13 cellular contexts compared by ENCODE assay signal in the genomic region with DNA sequence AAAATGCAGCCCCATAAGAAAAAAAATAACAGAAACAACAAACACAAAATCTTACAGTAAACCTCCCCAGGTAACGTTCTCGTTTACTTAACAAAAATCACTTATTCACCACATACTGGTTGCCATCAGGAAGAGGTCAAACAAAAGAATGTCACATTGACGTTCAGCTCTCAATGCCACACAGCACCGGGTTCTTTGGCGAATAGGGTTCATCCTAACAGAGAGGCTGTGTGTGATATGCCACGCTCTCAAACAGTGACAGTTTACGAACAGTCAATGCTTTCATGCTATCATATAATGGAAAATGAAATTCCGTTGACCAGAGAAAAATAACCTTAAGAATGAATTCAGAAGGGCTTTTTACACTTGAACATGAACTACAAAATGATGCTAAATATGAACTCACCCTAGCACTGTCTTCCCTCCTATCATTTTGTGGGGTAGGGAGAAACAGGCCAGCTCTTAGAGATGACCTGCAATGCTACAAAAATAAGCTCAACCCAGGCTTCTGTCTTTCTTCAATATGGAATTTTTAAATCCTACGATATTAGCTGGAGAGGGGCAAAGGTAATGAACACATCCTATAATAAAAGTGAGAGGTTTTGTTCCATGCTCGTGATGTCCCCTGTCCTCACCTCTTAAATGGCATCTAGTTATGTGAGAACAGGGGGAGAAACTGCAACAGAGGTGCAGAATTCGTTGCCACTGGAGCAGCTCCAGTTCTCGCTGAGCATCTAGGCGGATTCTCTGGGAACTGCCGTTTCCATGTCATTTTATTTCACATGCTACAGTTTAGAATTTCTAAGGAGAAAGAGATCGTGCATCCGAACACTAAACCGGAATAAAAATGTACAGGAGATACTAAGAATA. TPM values are rescaled to one million over a fixed set of nuclear protein-coding genes. Genes with fewer than 3 reads are reported as not detected.
DNase-seq lines count a peak whose midpoint lies in the region; ATAC-seq and TF ChIP-seq lines count a peak whose summit lies in the region.
"Had no signal": no experiment of that assay in that cellular context is flagged by ENCODE, and none has a peak within 500 bp of the region (broad histone marks: within the 10 kb centered on the region; RNA-seq: fewer than 3 reads in every experiment).

No MANE protein-coding gene starts in this region.

- H3K36me3 Mint-ChIP-seq in activated CD4-positive, alpha-beta T cell treated with anti-CD3 and anti-CD28 coated beads for 36 hours (ENCODE audit: low read depth) = no peaks in the 10 kb centered on the region

- H3K9me3 Mint-ChIP-seq in activated CD4-positive, alpha-beta T cell treated with anti-CD3 and anti-CD28 coated beads for 36 hours (ENCODE audit: low read depth) = no peaks in the 10 kb centered on the region

- H3K9me2 ChIP-seq in neural cell (ENCODE audit: insufficient read depth, low read length) = no peaks in the 10 kb centered on the region

- H3K9me3 ChIP-seq in HUES6 (ENCODE audit: control insufficient read depth, insufficient read depth, low read depth, low read length) = no peaks in the 10 kb centered on the region
- no peaks in the 10 kb centered on the region for H3K9me3 ChIP-seq in neural cell (ENCODE audit: low read length)
- H3K9me3 ChIP-seq: ovary, testis had no signal

- H3K4me3 ChIP-seq in HUES6 (ENCODE audit: low read depth, low read length) (peak overlapping the region; percentile 79), neural cell (ENCODE audit: low read length) (peak overlapping the region; percentile 66)
- H3K4me3 ChIP-seq: ovary had no signal

- no peak for TF ChIP-seq EP300 in neural cell (conservative IDR thresholded peaks at IDR 0.05; ENCODE audit: poor library complexity, severe bottlenecking)

- TF ChIP-seq RAD21 in neural cell (conservative IDR thresholded peaks at IDR 0.05) = no peak

- no peaks in the 10 kb centered on the region for H4K20me1 ChIP-seq in neural cell (ENCODE audit: insufficient read depth)

- peaks cover 31% of the 10 kb centered on the region for H3K4me1 Mint-ChIP-seq in activated CD4-positive, alpha-beta T cell treated with anti-CD3 and anti-CD28 coated beads for 36 hours

- H3K27ac ChIP-seq in HUES6 (ENCODE audit: low read depth, low read length) = no peak overlapping the region
- no peak overlapping the region for H3K27ac ChIP-seq in neural cell (ENCODE audit: low read length)
- H3K27ac ChIP-seq: ovary, testis had no signal

- H3K4me2 ChIP-seq in neural cell (ENCODE audit: low read length) = no peak overlapping the region

- no peak for TF ChIP-seq CTCF in neural cell (IDR thresholded peaks at IDR 0.05; ENCODE audit: poor library complexity, severe bottlenecking)

- H3K27me3 ChIP-seq in HUES6 (ENCODE audit: control insufficient read depth, insufficient read depth, low read length) (peaks cover 81% of the 10 kb centered on the region), neural cell (ENCODE audit: insufficient read depth, low read depth, low read length) (peaks cover 50% of the 10 kb centered on the region)
- H3K27me3 ChIP-seq: ovary, testis had no signal

- no peak for DNase-seq in activated CD4-positive, alpha-beta T cell treated with anti-CD3 and anti-CD28 coated beads for 36 hours
- DNase-seq in activated CD4-positive, alpha-beta T cell treated with anti-CD3 and anti-CD28 coated beads for 4 hours = no peak
- peak; percentile 67 for DNase-seq in cerebellar cortex (ENCODE audit: low spot score)
- DNase-seq in T-helper 9 cell = no peak
- DNase-seq: activated CD8-positive, alpha-beta memory T cell treated with anti-CD3 and anti-CD28 coated beads, Interleukin-2, amount 50 U/mL, for 48 hours; EL; kidney glomerular epithelial cell; testis had no signal

- peak overlapping the region; percentile 36 for H3K4me3 Mint-ChIP-seq in activated CD4-positive, alpha-beta T cell treated with anti-CD3 and anti-CD28 coated beads for 36 hours

- H3K79me2 ChIP-seq in neural cell (replicated peaks; ENCODE audit: insufficient read depth, low read length) = no peaks in the 10 kb centered on the region

- H3K27ac Mint-ChIP-seq in activated CD4-positive, alpha-beta T cell treated with anti-CD3 and anti-CD28 coated beads for 36 hours = no peak overlapping the region

- peaks cover 63% of the 10 kb centered on the region for H3K27me3 Mint-ChIP-seq in activated CD4-positive, alpha-beta T cell treated with anti-CD3 and anti-CD28 coated beads for 36 hours

- H3K9ac ChIP-seq in HUES6 (ENCODE audit: low read length) (no peak overlapping the region), neural cell (ENCODE audit: low read length) (no peak overlapping the region)

- ATAC-seq in activated CD4-positive, alpha-beta T cell treated with anti-CD3 and anti-CD28 coated beads for 36 hours = no peak
- ATAC-seq in HG03095 (IDR thresholded peaks at IDR 0.05; ENCODE audit: unreplicated experiment) (no peak), GM21381 (IDR thresholded peaks at IDR 0.05; ENCODE audit: unreplicated experiment) (no peak)

- peaks cover 2% of the 10 kb centered on the region for H3K4me1 ChIP-seq in HUES6 (ENCODE audit: control insufficient read depth, insufficient read depth, low read length)

- CTCF ChIA-PET in activated CD4-positive, alpha-beta T cell treated with anti-CD3 and anti-CD28 coated beads for 36 hours (lab: Charles Lee) = interaction anchor here (0.7 kb wide), 1 partner anchor 14 kb away, joined by 3 read pairs; no protein-coding TSS in a partner anchor

- POLR2A ChIA-PET in activated CD4-positive, alpha-beta T cell treated with anti-CD3 and anti-CD28 coated beads for 36 hours (lab: Charles Lee) = no interaction called here

- H2AFZ ChIP-seq in neural cell (ENCODE audit: low read depth, low read length) = no peak overlapping the region

- intact Hi-C loops in activated CD4-positive, alpha-beta T cell treated with anti-CD3 and anti-CD28 coated beads for 36 hours (cut with DNase I, micrococcal nuclease) = no loop called here

- no peaks in the 10 kb centered on the region for H3F3A ChIP-seq in neural cell (ENCODE audit: insufficient read depth, low read length, poor library complexity, severe bottlenecking)

- H3K36me3 ChIP-seq in HUES6 (ENCODE audit: control insufficient read depth, insufficient read depth, low read length) = no peaks in the 10 kb centered on the region
- no peaks in the 10 kb centered on the region for H3K36me3 ChIP-seq in neural cell (ENCODE audit: insufficient read depth, low read length)
- H3K36me3 ChIP-seq: ovary had no signal

TF ChIP-seq in neural cell, 6 proteins besides CTCF, POLR2A, EP300 and RAD21:
- no peak for TF ChIP-seq EZH2 (IDR thresholded peaks at IDR 0.05; ENCODE audit: borderline replicate concordance, insufficient read depth, low read length, poor library complexity, severe bottlenecking)
- TF ChIP-seq POLR2AphosphoS5 (IDR thresholded peaks at IDR 0.05) = peak; percentile 82
- no peak for TF ChIP-seq MXI1 (conservative IDR thresholded peaks at IDR 0.05; ENCODE audit: poor library complexity, severe bottlenecking)

RNA-seq across cellular contexts. Expression of a gene that starts 1.8 kb away (rescaled TPM):
- total RNA-seq in activated CD4-positive, alpha-beta T cell treated with anti-CD3 and anti-CD28 coated beads for 36 hours = under 1 TPM in 1 of 2 experiments, not detected in 1; 0.11 TPM
- polyA plus RNA-seq in neural cell = 3.1 and 3.5 TPM in 2 replicates
- polyA minus RNA-seq in neural cell = 1.2 and 1.9 TPM in 2 replicates
